18 cellular contexts compared by ENCODE assay signal in genomic region chr3:27642796-27643195, GRCh38.
DNase-seq lines count a peak whose midpoint lies in the region; ATAC-seq, FAIRE-seq and TF ChIP-seq lines count a peak whose summit lies in the region.
"Had no signal": no experiment of that assay in that cellular context is flagged by ENCODE, and none has a peak within 500 bp of the region (broad histone marks: within the 10 kb centered on the region; RNA-seq: fewer than 3 reads in every experiment).

No MANE protein-coding gene starts in this region.

- 90 to 94% methylated on average over 5 of the region's 5 CpGs for WGBS in esophagus squamous epithelium, 2 donors

- H3K9ac ChIP-seq in OCI-LY3 (ENCODE audit: low read length) = no peak overlapping the region
- H3K9ac ChIP-seq in kidney (ENCODE audit: low read length in 2 of 2) = no peak overlapping the region
- H3K9ac ChIP-seq: BLaER1 had no signal

- no peaks in the 10 kb centered on the region for H3K9me3 Mint-ChIP-seq in activated CD8-positive, alpha-beta T cell treated with anti-CD3 and anti-CD28 coated beads for 36 hours
- H3K9me3 Mint-ChIP-seq: CD8-positive, alpha-beta T cell had no signal

- H3K4me3 ChIP-seq in OCI-LY3 (ENCODE audit: low read length) (no peak overlapping the region), brain microvascular endothelial cell (ENCODE audit: low read depth, low read length) (no peak overlapping the region), esophagus squamous epithelium (no peak overlapping the region), kidney (ENCODE audit: low read length in 2 of 2) (no peak overlapping the region)
- H3K4me3 ChIP-seq: BLaER1, GM12878, SK-N-MC had no signal

- POLR2A ChIA-PET in activated CD8-positive, alpha-beta T cell treated with anti-CD3 and anti-CD28 coated beads for 36 hours (lab: Charles Lee) = no interaction called here

- no peaks in the 10 kb centered on the region for H3K27me3 Mint-ChIP-seq in activated CD8-positive, alpha-beta T cell treated with anti-CD3 and anti-CD28 coated beads for 36 hours

- no peak for FAIRE-seq in kidney (lab: Jason Lieb, UNC)
- FAIRE-seq: G401.6, GM12878 had no signal

- in situ Hi-C loops in brain microvascular endothelial cell (cut with HindIII; ENCODE audit: low pct_ligation_motif_present, low sequenced_read_pairs) = no loop called here

- no peak for TF ChIP-seq POLR2A in esophagus squamous epithelium (IDR thresholded peaks at IDR 0.05)

- peaks cover 10% of the 10 kb centered on the region for H3K4me1 Mint-ChIP-seq in activated CD8-positive, alpha-beta T cell treated with anti-CD3 and anti-CD28 coated beads for 36 hours (ENCODE audit: low read depth)

- H3K27ac ChIP-seq in OCI-LY3 (ENCODE audit: low read length) (no peak overlapping the region), brain microvascular endothelial cell (peak overlapping the region; percentile 3), esophagus squamous epithelium (peak overlapping the region in 3 of 4 donors; percentile 66 to 80 (median 73)), kidney (ENCODE audit: low read depth in 2 of 2, low read length in 2 of 2) (peak overlapping the region in 1 of 2 donors; percentile 13)
- H3K27ac ChIP-seq: BLaER1, SK-N-MC had no signal

- DNase-seq in brain microvascular endothelial cell (no peak), esophagus squamous epithelium (lab: John Stamatoyannopoulos, UW) (no peak), kidney (no peak)
- no peak for DNase-seq in activated CD8-positive, alpha-beta T cell treated with anti-CD3 and anti-CD28 coated beads for 36 hours
- DNase-seq: CD8-positive, alpha-beta T cell; DND-41; KBM-7; NCI-H1436; NCI-H2029 treated with DMSO at 0.1 percent for 48 hours; NCI-H774 had no signal

- CTCF ChIA-PET in activated CD8-positive, alpha-beta T cell treated with anti-CD3 and anti-CD28 coated beads for 36 hours (lab: Charles Lee) = interaction anchor here (1.1 to 2.0 kb wide), 3 partner anchors 16 to 39 kb away, joined by 3 to 5 read pairs (median 3); no protein-coding TSS in a partner anchor

- H3K9me3 ChIP-seq in OCI-LY3 (ENCODE audit: insufficient read depth, low read length) (no peaks in the 10 kb centered on the region), esophagus squamous epithelium (no peaks in the 10 kb centered on the region), kidney (ENCODE audit: control insufficient read depth in 1 of 2, low read length in 2 of 2) (no peaks in the 10 kb centered on the region)
- H3K9me3 ChIP-seq: BLaER1 had no signal

- peak overlapping the region; percentile 39; the same call in 1 of the 2 replicates for H3K4me2 ChIP-seq in OCI-LY3 (ENCODE audit: low read length)
- H3K4me2 ChIP-seq: BLaER1 had no signal

- no peak for ATAC-seq in GM18907 (IDR thresholded peaks at IDR 0.05; ENCODE audit: unreplicated experiment)
- ATAC-seq in GM21515 (IDR thresholded peaks at IDR 0.05; ENCODE audit: unreplicated experiment) = no peak
- ATAC-seq in activated CD8-positive, alpha-beta T cell treated with anti-CD3 and anti-CD28 coated beads for 36 hours = no peak
- ATAC-seq: CD8-positive, alpha-beta T cell; Right ventricle myocardium inferior had no signal

- H3K4me3 Mint-ChIP-seq in activated CD8-positive, alpha-beta T cell treated with anti-CD3 and anti-CD28 coated beads for 36 hours = no peak overlapping the region
- H3K4me3 Mint-ChIP-seq: CD8-positive, alpha-beta T cell had no signal

- H4K20me1 ChIP-seq in OCI-LY3 (ENCODE audit: insufficient read depth, low read length) = no peaks in the 10 kb centered on the region
- H4K20me1 ChIP-seq: BLaER1 had no signal

- H3K36me3 ChIP-seq in OCI-LY3 (replicated peaks; ENCODE audit: low read depth, low read length) (no peaks in the 10 kb centered on the region), brain microvascular endothelial cell (replicated peaks) (no peaks in the 10 kb centered on the region), esophagus squamous epithelium (no peaks in the 10 kb centered on the region), kidney (ENCODE audit: control insufficient read depth in 1 of 2, insufficient read depth in 2 of 2, low read length in 2 of 2) (no peaks in the 10 kb centered on the region)
- H3K36me3 ChIP-seq: BLaER1 had no signal

- no peaks in the 10 kb centered on the region for H3K36me3 Mint-ChIP-seq in activated CD8-positive, alpha-beta T cell treated with anti-CD3 and anti-CD28 coated beads for 36 hours (ENCODE audit: low read depth)
- H3K36me3 Mint-ChIP-seq: CD8-positive, alpha-beta T cell had no signal

- H3K79me2 ChIP-seq in OCI-LY3 (ENCODE audit: low read length) = no peaks in the 10 kb centered on the region

- intact Hi-C loops in esophagus squamous epithelium (cut with DNase I) (no loop called here), kidney (cut with DNase I) (no loop called here)
- intact Hi-C loops in activated CD8-positive, alpha-beta T cell treated with anti-CD3 and anti-CD28 coated beads for 36 hours (cut with micrococcal nuclease) = no loop called here

- no peak for TF ChIP-seq CTCF in OCI-LY3 (IDR thresholded peaks at IDR 0.05; ENCODE audit: low read depth, low read length)
- TF ChIP-seq CTCF in brain microvascular endothelial cell (IDR thresholded peaks at IDR 0.05; ENCODE audit: low read depth, low read length, missing control alignments) = no peak
- TF ChIP-seq CTCF in esophagus squamous epithelium (IDR thresholded peaks at IDR 0.05) = no peak
- no peak for TF ChIP-seq CTCF in kidney (IDR thresholded peaks at IDR 0.05; ENCODE audit: borderline replicate concordance, extremely low read depth, insufficient read depth)
- TF ChIP-seq CTCF in activated CD8-positive, alpha-beta T cell treated with anti-CD3 and anti-CD28 coated beads for 36 hours (IDR thresholded peaks at IDR 0.05) = no peak

- H3K4me1 ChIP-seq in OCI-LY3 (ENCODE audit: low read length) = peaks cover 19% of the 10 kb centered on the region
- H3K4me1 ChIP-seq in esophagus squamous epithelium = peaks cover 0 to 26% (median 0%) of the 10 kb centered on the region in 3 donors
- H3K4me1 ChIP-seq in kidney (ENCODE audit: control insufficient read depth in 1 of 2, insufficient read depth in 1 of 2, low read depth in 1 of 2, low read length in 2 of 2) = peaks cover 4 to 18% of the 10 kb centered on the region in 2 donors

- H2AFZ ChIP-seq in OCI-LY3 (ENCODE audit: low read depth, low read length) = no peak overlapping the region

- no peaks in the 10 kb centered on the region for H3K27me3 ChIP-seq in OCI-LY3 (ENCODE audit: low read depth, low read length)
- no peaks in the 10 kb centered on the region for H3K27me3 ChIP-seq in brain microvascular endothelial cell (replicated peaks)
- H3K27me3 ChIP-seq in esophagus squamous epithelium = no peaks in the 10 kb centered on the region
- H3K27me3 ChIP-seq: BLaER1 had no signal

- no peak overlapping the region for H3K27ac Mint-ChIP-seq in activated CD8-positive, alpha-beta T cell treated with anti-CD3 and anti-CD28 coated beads for 36 hours
- H3K27ac Mint-ChIP-seq: CD8-positive, alpha-beta T cell had no signal
